1 cellular context compared by ENCODE assay signal in the genomic region with DNA sequence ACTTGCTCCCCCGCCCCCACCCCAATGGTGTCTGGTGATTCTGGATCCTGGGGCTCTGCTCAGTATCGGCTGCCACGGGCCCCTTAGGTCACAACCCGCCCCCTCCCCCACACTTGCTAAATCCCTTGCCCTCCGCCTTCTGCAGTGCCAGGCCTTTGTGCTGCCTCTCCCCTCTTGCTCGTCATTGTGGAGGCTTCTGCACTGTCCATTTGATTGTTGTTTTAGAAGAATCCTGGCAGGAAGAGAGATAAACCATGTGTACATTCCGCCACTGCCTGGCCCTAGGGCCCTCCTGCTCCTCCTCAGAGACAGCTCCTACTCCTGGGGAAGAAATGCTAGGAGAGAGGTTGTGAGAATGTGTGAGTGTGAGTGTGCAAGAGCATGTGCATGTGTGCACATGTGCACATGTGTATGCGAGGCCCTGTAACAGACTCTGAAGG.
A peak's percentile ranks its signal among the peaks of the same experiment; 100 is the strongest.
TF ChIP-seq lines count a peak whose summit lies in the region.

No MANE protein-coding gene starts in this region.

TF ChIP-seq in HepG2, 621 proteins besides CTCF, POLR2A, EP300 and RAD21 (continued from another document):
- TF ChIP-seq EED (CRISPR knock-in tag; IDR thresholded peaks at IDR 0.05) (no peak), ZBTB38 (CRISPR knock-in tag; IDR thresholded peaks at IDR 0.05) (no peak), ARHGAP35 (CRISPR knock-in tag; IDR thresholded peaks at IDR 0.05; ENCODE audit: borderline replicate concordance) (no peak), BCL3 (CRISPR knock-in tag; IDR thresholded peaks at IDR 0.05) (no peak), ARID3A (IDR thresholded peaks at IDR 0.05; ENCODE audit: low read depth, low read length) (no peak), SRSF1 (optimal IDR thresholded peaks at IDR 0.05; ENCODE audit: low read depth, low read length) (no peak), KDM5B (CRISPR knock-in tag; IDR thresholded peaks at IDR 0.05; ENCODE audit: borderline replicate concordance) (peak; percentile 23; the same call in 1 of the 2 replicates), ZKSCAN5 (CRISPR knock-in tag; IDR thresholded peaks at IDR 0.05) (no peak), TFDP2 (CRISPR knock-in tag; IDR thresholded peaks at IDR 0.05) (no peak), CENPT (CRISPR knock-in tag; IDR thresholded peaks at IDR 0.05; ENCODE audit: low read depth) (no peak), FOXO1 (CRISPR knock-in tag; IDR thresholded peaks at IDR 0.05) (no peak), FOXA3 (CRISPR knock-in tag; IDR thresholded peaks at IDR 0.05) (peak; percentile 74), SOX13 (IDR thresholded peaks at IDR 0.05) (no peak; the same call in 1 of the 2 replicates), SOX13 (CRISPR knock-in tag; conservative IDR thresholded peaks at IDR 0.05 in 1 of 2, IDR thresholded peaks at IDR 0.05 in 1 of 2) (peak in 1 of 2 experiments; percentile 49; a peak in 1 of 4 replicates), BORCS8-MEF2B (CRISPR knock-in tag; IDR thresholded peaks at IDR 0.05) (no peak), E2F1 (CRISPR knock-in tag; IDR thresholded peaks at IDR 0.05) (no peak), TAF15 (IDR thresholded peaks at IDR 0.05; ENCODE audit: low read depth, low read length, poor library complexity, severe bottlenecking) (no peak), ZNF281 (CRISPR knock-in tag; IDR thresholded peaks at IDR 0.05; ENCODE audit: borderline replicate concordance) (peak; percentile 35; the same call in 1 of the 2 replicates), IKZF5 (CRISPR knock-in tag; IDR thresholded peaks at IDR 0.05) (no peak), CCDC6 (CRISPR knock-in tag; IDR thresholded peaks at IDR 0.05) (0 out of 2 replicates have a peak, but pooled peaks have one; percentile 34), HES4 (CRISPR knock-in tag; IDR thresholded peaks at IDR 0.05; ENCODE audit: borderline replicate concordance) (no peak), ZEB1 (IDR thresholded peaks at IDR 0.05; ENCODE audit: insufficient replicate concordance, low read depth) (no peak), ZNF703 (CRISPR knock-in tag; IDR thresholded peaks at IDR 0.05; ENCODE audit: borderline replicate concordance) (no peak)
